24 cellular contexts compared by ENCODE assay signal in the genomic region with DNA sequence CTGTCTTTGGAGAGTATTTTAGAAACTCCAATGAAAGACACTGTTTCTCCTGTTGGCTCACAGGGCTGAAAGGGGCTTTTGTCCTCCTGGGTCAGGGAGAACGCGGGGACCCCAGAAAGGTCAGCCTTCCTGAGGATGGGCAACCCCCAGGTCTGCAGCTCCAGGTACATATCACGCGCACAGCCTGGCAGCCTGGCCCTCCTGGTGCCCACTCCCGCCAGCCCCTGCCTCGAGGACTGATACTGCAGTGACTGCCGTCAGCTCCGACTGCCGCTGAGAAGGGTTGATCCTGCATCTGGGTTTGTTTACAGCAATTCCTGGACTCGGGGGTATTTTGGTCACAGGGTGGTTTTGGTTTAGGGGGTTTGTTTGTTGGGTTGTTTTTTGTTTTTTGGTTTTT. TPM values are rescaled to one million over a fixed set of nuclear protein-coding genes. Genes with fewer than 3 reads are reported as not detected.
DNase-seq lines count a peak whose midpoint lies in the region; ATAC-seq, FAIRE-seq and TF ChIP-seq lines count a peak whose summit lies in the region.
"Had no signal": no experiment of that assay in that cellular context is flagged by ENCODE, and none has a peak within 500 bp of the region (broad histone marks: within the 10 kb centered on the region; RNA-seq: fewer than 3 reads in every experiment).

No MANE protein-coding gene starts in this region.

- H4K8ac ChIP-seq in neuronal stem cell (ENCODE audit: low read depth, low read length), result no peak overlapping the region

- H3K14ac ChIP-seq in neuronal stem cell (ENCODE audit: low read length), result no peak overlapping the region

- H2BK5ac ChIP-seq in neuronal stem cell (ENCODE audit: low read length), result no peak overlapping the region

- BruUV-seq in endothelial cell of umbilical vein (replicated peaks; lab: Mats Ljungman, UMichigan), result TSS peak; percentile 71

- H2AK5ac ChIP-seq in neuronal stem cell (ENCODE audit: low read depth, low read length), result no peak overlapping the region

- no peak overlapping the region for H3K4me3 ChIP-seq in BLaER1 treated with 17β-estradiol and CSF1 and Interleukin-3, amounts not matched to agents 10 nM and 100 nM
- H3K4me3 ChIP-seq in WERI-Rb-1 (ENCODE audit: low read depth, low read length) (no peak overlapping the region), endothelial cell of umbilical vein (replicated peaks in 1 of 3; ENCODE audit: insufficient read depth in 1 of 3, low read depth in 1 of 3, low read length in 3 of 3) (no peak overlapping the region), neuronal stem cell (ENCODE audit: low read length in 2 of 2) (no peak overlapping the region), small intestine (ENCODE audit: low read depth in 1 of 2, low read length in 2 of 2) (no peak overlapping the region)
- H3K4me3 ChIP-seq: A549, GM23248 had no signal

- TF ChIP-seq POLR2A in endothelial cell of umbilical vein (IDR thresholded peaks at IDR 0.05; ENCODE audit: low read depth, low read length) (no peak), GM12892 (IDR thresholded peaks at IDR 0.05; ENCODE audit: low read depth, low read length) (no peak)

- H3K79me2 ChIP-seq in endothelial cell of umbilical vein (ENCODE audit: control insufficient read depth, insufficient read depth, low read length), result no peaks in the 10 kb centered on the region

- intact Hi-C loops in endothelial cell of umbilical vein (cut with micrococcal nuclease), result no loop called here

- peak overlapping the region; percentile 63 for H2BK12ac ChIP-seq in neuronal stem cell (ENCODE audit: low read length)

- FAIRE-seq in endothelial cell of umbilical vein (lab: Jason Lieb, UNC) (no peak), GM12892 (lab: Jason Lieb, UNC) (no peak), small intestine (lab: Jason Lieb, UNC) (no peak)
- FAIRE-seq: A549, G401.6, GM19239 had no signal

- H4K91ac ChIP-seq in neuronal stem cell (ENCODE audit: low read depth, low read length, poor library complexity), result no peak overlapping the region

- H3K9me3 ChIP-seq in BLaER1 treated with 17β-estradiol and CSF1 and Interleukin-3, amounts not matched to agents 10 nM and 100 nM (replicated peaks in 1 of 11), result no peaks in the 10 kb centered on the region
- H3K9me3 ChIP-seq in WERI-Rb-1 (ENCODE audit: severe bottlenecking), result no peaks in the 10 kb centered on the region
- H3K9me3 ChIP-seq in endothelial cell of umbilical vein (replicated peaks; ENCODE audit: control insufficient read depth, insufficient read depth, low read length), result no peaks in the 10 kb centered on the region
- H3K9me3 ChIP-seq in neuronal stem cell (replicated peaks in 1 of 2; ENCODE audit: control insufficient read depth in 2 of 2, insufficient read depth in 1 of 2, low read depth in 1 of 2, low read length in 2 of 2), result no peaks in the 10 kb centered on the region
- H3K9me3 ChIP-seq in small intestine (ENCODE audit: control insufficient read depth, low read depth), result no peaks in the 10 kb centered on the region
- H3K9me3 ChIP-seq: A549, BE2C, Caco-2 had no signal

- dilution Hi-C loops in endothelial cell of umbilical vein (cut with MboI; ENCODE audit: extremely low pct_ligation_motif_present, low sequenced_read_pairs), result no loop called here

- no peaks in the 10 kb centered on the region for H3K9me1 ChIP-seq in endothelial cell of umbilical vein (replicated peaks; ENCODE audit: control insufficient read depth, extremely low read depth, insufficient read depth, low read length)

- no peak overlapping the region for H3K23ac ChIP-seq in neuronal stem cell (ENCODE audit: low read depth, low read length, poor library complexity)

- no peaks in the 10 kb centered on the region for H3K27me3 ChIP-seq in BLaER1 treated with 17β-estradiol and CSF1 and Interleukin-3, amounts not matched to agents 10 nM and 100 nM
- H3K27me3 ChIP-seq in WERI-Rb-1 (ENCODE audit: insufficient read depth, low read depth, severe bottlenecking) (no peaks in the 10 kb centered on the region), endothelial cell of umbilical vein (ENCODE audit: control insufficient read depth in 2 of 2, insufficient read depth in 2 of 2, low read length in 2 of 2) (no peaks in the 10 kb centered on the region), neuronal stem cell (ENCODE audit: control insufficient read depth in 3 of 3, insufficient read depth in 3 of 3, low read depth in 1 of 3, low read length in 3 of 3) (no peaks in the 10 kb centered on the region), small intestine (ENCODE audit: control insufficient read depth in 2 of 2, insufficient read depth in 2 of 2, low read length in 2 of 2) (no peaks in the 10 kb centered on the region)
- H3K27me3 ChIP-seq: BE2C had no signal

- no CpG with 5 or more reads among the region's 10 CpGs for WGBS in neuronal stem cell (ENCODE audit: extremely low coverage in 2 of 2, insufficient read length in 2 of 2, insufficient replicate concordance in 1 of 2), 2 donors
- 82 to 91% (median 87%) methylated on average over 10 of the region's 10 CpGs for WGBS in small intestine, 3 donors

- CTCF ChIA-PET in endothelial cell of umbilical vein (lab: Charles Lee), result no interaction called here

- peak overlapping the region; percentile 65 for H3K18ac ChIP-seq in neuronal stem cell (ENCODE audit: low read length)

- H3K4me2 ChIP-seq in BLaER1 treated with 17β-estradiol and CSF1 and Interleukin-3, amounts not matched to agents 10 nM and 100 nM, result peak overlapping the region in 9 of 11 experiments; percentile 77 to 95 (median 85); a peak in 18 of 22 replicates
- H3K4me2 ChIP-seq in endothelial cell of umbilical vein (ENCODE audit: insufficient read depth, low read length), result no peak overlapping the region
- H3K4me2 ChIP-seq in neuronal stem cell (ENCODE audit: insufficient read depth, low read length, poor library complexity, severe bottlenecking), result no peak overlapping the region
- H3K4me2 ChIP-seq: A549 had no signal

- peaks cover 26 to 60% (median 55%) of the 10 kb centered on the region in 10 experiments for H3K4me1 ChIP-seq in BLaER1 treated with 17β-estradiol and CSF1 and Interleukin-3, amounts not matched to agents 10 nM and 100 nM
- H3K4me1 ChIP-seq in endothelial cell of umbilical vein (ENCODE audit: control insufficient read depth, extremely low read depth, insufficient read depth, low read length) (no peaks in the 10 kb centered on the region), neuronal stem cell (ENCODE audit: control insufficient read depth in 2 of 2, insufficient read depth in 1 of 2, low read depth in 1 of 2, low read length in 2 of 2) (no peaks in the 10 kb centered on the region), small intestine (ENCODE audit: control insufficient read depth in 2 of 2, insufficient read depth in 1 of 2, low read depth in 1 of 2, low read length in 1 of 2) (no peaks in the 10 kb centered on the region)
- H3K4me1 ChIP-seq: A549, BE2C, Caco-2 had no signal

- H3K9ac ChIP-seq in BLaER1 treated with 17β-estradiol and CSF1 and Interleukin-3, amounts not matched to agents 10 nM and 100 nM, result no peak overlapping the region
- H3K9ac ChIP-seq in endothelial cell of umbilical vein (replicated peaks; ENCODE audit: extremely low read depth, insufficient read depth, low read length), result no peak overlapping the region
- H3K9ac ChIP-seq in neuronal stem cell (ENCODE audit: low read depth, low read length, poor library complexity), result peak overlapping the region; percentile 50
- H3K9ac ChIP-seq: GM23248 had no signal

- no peak overlapping the region for H2BK15ac ChIP-seq in neuronal stem cell (ENCODE audit: low read length)

- DNase-seq in WERI-Rb-1 (no peak), endothelial cell of umbilical vein (ENCODE audit: low read depth, low spot score) (no peak), neuronal stem cell (ENCODE audit: low spot score) (no peak), GM12892 (ENCODE audit: insufficient read length) (no peak), small intestine (no peak)
- DNase-seq: 8988T; ACHN; AML-193; BE2C; Caco-2; CD4-positive, CD25-positive, alpha-beta regulatory T cell; CD8-positive, alpha-beta T cell; DMS153; DND-41; GM23248; HFFc6 had no signal

- H2AFZ ChIP-seq in endothelial cell of umbilical vein (ENCODE audit: low read depth, low read length), result no peak overlapping the region
- H2AFZ ChIP-seq in neuronal stem cell (ENCODE audit: low read length), result no peak overlapping the region
- H2AFZ ChIP-seq: GM23248 had no signal

- H3K4ac ChIP-seq in neuronal stem cell (ENCODE audit: low read length), result no peak overlapping the region

- H4K20me1 ChIP-seq in BLaER1 treated with 17β-estradiol and CSF1 and Interleukin-3, amounts not matched to agents 10 nM and 100 nM, result peaks cover 0 to 13% (median 0%) of the 10 kb centered on the region in 11 experiments; a peak in 1 of 22 replicates
- no peaks in the 10 kb centered on the region for H4K20me1 ChIP-seq in endothelial cell of umbilical vein (replicated peaks; ENCODE audit: control insufficient read depth, extremely low read depth, insufficient read depth, low read length)

- ATAC-seq in HG03520 (IDR thresholded peaks at IDR 0.05; ENCODE audit: unreplicated experiment), result no peak
- ATAC-seq: A549; CD8-positive, alpha-beta T cell had no signal

- H3K79me1 ChIP-seq in neuronal stem cell (ENCODE audit: low read depth, low read length), result no peaks in the 10 kb centered on the region

- H3K36me3 ChIP-seq in BLaER1 treated with 17β-estradiol and CSF1 and Interleukin-3, amounts not matched to agents 10 nM and 100 nM, result no peaks in the 10 kb centered on the region
- H3K36me3 ChIP-seq in WERI-Rb-1, result no peaks in the 10 kb centered on the region; the same call in 1 of the 2 replicates
- H3K36me3 ChIP-seq in endothelial cell of umbilical vein (ENCODE audit: control insufficient read depth in 2 of 2, extremely low read depth in 1 of 2, insufficient read depth in 2 of 2, low read length in 2 of 2), result peaks cover 3 to 19% of the 10 kb centered on the region in 2 experiments
- H3K36me3 ChIP-seq in neuronal stem cell (replicated peaks in 1 of 2; ENCODE audit: control insufficient read depth in 2 of 2, insufficient read depth in 2 of 2, low read length in 2 of 2), result peaks cover 23 to 42% of the 10 kb centered on the region in 2 donors
- H3K36me3 ChIP-seq in small intestine (ENCODE audit: control insufficient read depth in 2 of 2, insufficient read depth in 2 of 2, low read length in 2 of 2), result no peaks in the 10 kb centered on the region
- H3K36me3 ChIP-seq: BE2C had no signal

- H2BK120ac ChIP-seq in neuronal stem cell (ENCODE audit: low read depth, low read length), result no peak overlapping the region

- H3K27ac ChIP-seq in BLaER1 treated with 17β-estradiol and CSF1 and Interleukin-3, amounts not matched to agents 10 nM and 100 nM, result no peak overlapping the region
- H3K27ac ChIP-seq in WERI-Rb-1, result peak overlapping the region; percentile 89; the same call in 1 of the 2 replicates
- no peak overlapping the region for H3K27ac ChIP-seq in endothelial cell of umbilical vein (ENCODE audit: insufficient read depth, low read depth, low read length)
- H3K27ac ChIP-seq in neuronal stem cell (replicated peaks; ENCODE audit: low read length), result no peak overlapping the region
- H3K27ac ChIP-seq in small intestine (ENCODE audit: low read depth in 1 of 2, low read length in 1 of 2), result no peak overlapping the region
- H3K27ac ChIP-seq: A549, C4-2B, GM23248 had no signal

- POLR2A ChIA-PET in endothelial cell of umbilical vein (lab: Charles Lee), result no interaction called here

- TF ChIP-seq CTCF in WERI-Rb-1 (IDR thresholded peaks at IDR 0.05; ENCODE audit: low read depth, low read length), result no peak
- TF ChIP-seq CTCF in endothelial cell of umbilical vein (IDR thresholded peaks at IDR 0.05; ENCODE audit: extremely low read depth in 1 of 2, insufficient read depth in 1 of 2, low read depth in 1 of 2, low read length in 2 of 2), result no peak

RNA-seq across cellular contexts. Expression of gene LACTBL1, which starts 58.5 kb away (rescaled TPM):
- total RNA-seq in endothelial cell of umbilical vein, result not detected in 2 replicates
- not detected in 2 replicates for polyA plus RNA-seq in endothelial cell of umbilical vein
- not detected in 2 replicates for polyA plus RNA-seq in endothelial cell of umbilical vein (2011; cell fraction: cytosol; rRNA removed)
- polyA plus RNA-seq in endothelial cell of umbilical vein (2011; cell fraction: nucleus; rRNA removed), result not detected in 2 replicates
- not detected in 2 replicates for polyA plus RNA-seq in endothelial cell of umbilical vein (2012)
- polyA minus RNA-seq in endothelial cell of umbilical vein, result not detected in 2 replicates
- not detected for polyA minus RNA-seq in endothelial cell of umbilical vein (2011; cell fraction: cytosol; rRNA and poly(A)+ RNA removed)
- polyA minus RNA-seq in endothelial cell of umbilical vein (2011; cell fraction: nucleus; rRNA and poly(A)+ RNA removed), result not detected in 2 replicates
- not detected for polyA plus RNA-seq in neuronal stem cell (2013, experiment 1 of 2)
- not detected for polyA plus RNA-seq in neuronal stem cell (2013, experiment 2 of 2)
- polyA plus RNA-seq in GM12892 (2012; ENCODE audit: missing spikeins), result not detected
- not detected for polyA plus RNA-seq in small intestine
- total RNA-seq: Caco-2; CD4-positive, CD25-positive, alpha-beta regulatory T cell; CD8-positive, alpha-beta T cell; GM23248; H4; H9; HFFc6 had no signal
- polyA plus RNA-seq: A549; CD4-positive, CD25-positive, alpha-beta regulatory T cell; GM23248 had no signal

Comparison
In these comparisons a context has a peak if more than half of its experiments do, and no peak if none do; other contexts are left out.
1. H3K4me2 ChIP-seq: peak in BLaER1 treated with 17β-estradiol and CSF1 and Interleukin-3, amounts not matched to agents 10 nM and 100 nM (9 of 11); none in endothelial cell of umbilical vein (single experiment) and neuronal stem cell (single experiment).